31 cellular contexts compared by ENCODE assay signal in the genomic region with DNA sequence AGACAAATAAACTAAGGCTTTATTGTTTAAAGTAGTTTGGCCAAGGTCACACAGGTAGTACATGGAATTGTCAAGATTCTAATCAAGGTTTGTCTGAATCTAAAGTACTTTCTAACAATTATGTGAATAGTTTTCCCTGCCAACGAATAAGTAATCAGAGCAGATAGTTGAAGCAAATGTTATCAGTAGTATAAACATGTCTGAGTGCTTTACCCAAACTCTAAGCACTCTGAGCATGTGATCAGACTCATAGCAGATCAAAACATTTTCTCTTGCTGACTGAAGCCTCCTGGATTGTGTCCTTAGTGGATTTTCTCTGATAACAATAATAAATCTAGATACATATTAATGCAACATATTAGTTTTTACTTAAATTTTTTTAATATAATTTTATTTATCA.
"Had no signal": no experiment of that assay in that cellular context is flagged by ENCODE, and none has a peak within 500 bp of the region (broad histone marks: within the 10 kb centered on the region; RNA-seq: fewer than 3 reads in every experiment).

No MANE protein-coding gene starts in this region.

- H3K4me1 ChIP-seq: adrenal gland, ascending aorta, esophagus muscularis mucosa, foreskin keratinocyte, heart right ventricle had no signal

- H3K79me2 ChIP-seq: hepatocyte had no signal

- H3K4me2 ChIP-seq: hepatocyte had no signal

- H3K4me3 ChIP-seq: adrenal gland, ascending aorta, esophagus muscularis mucosa, gastroesophageal sphincter, heart right ventricle, hepatocyte had no signal

- ATAC-seq: activated CD4-positive, alpha-beta T cell treated with anti-CD3 and anti-CD28 coated beads for 36 hours; activated CD8-positive, alpha-beta memory T cell treated with anti-CD3 and anti-CD28 coated beads, Interleukin-2, amount 10 ng/mL, durations not matched to agents 7 days and 5 days; activated CD8-positive, alpha-beta T cell treated with anti-CD3 and anti-CD28 coated beads, Interleukin-2, amount 10 ng/mL, durations not matched to agents 7 days and 5 days; activated naive CD8-positive, alpha-beta T cell treated with anti-CD3 and anti-CD28 coated beads, Interleukin-2, amount 50 U/mL, for 24 hours; activated T-cell treated with anti-CD3 and anti-CD28 coated beads, Interleukin-2, amount 50 U/mL, for 4 hours; activated T-helper 17 cell treated with anti-CD3 and anti-CD28 coated beads, Interleukin-2, amount 50 U/mL, for 72 hours; effector memory CD8-positive, alpha-beta T cell; foreskin keratinocyte; gastroesophageal sphincter; heart right ventricle had no signal

- H3K27ac ChIP-seq: adrenal gland, ascending aorta, esophagus muscularis mucosa, foreskin keratinocyte, gastroesophageal sphincter, heart right ventricle, hepatocyte had no signal

- H3K9me3 ChIP-seq: adrenal gland, ascending aorta, esophagus muscularis mucosa, gastroesophageal sphincter had no signal

- H3K27me3 ChIP-seq: adrenal gland, ascending aorta, esophagus muscularis mucosa, foreskin keratinocyte, gastroesophageal sphincter, heart right ventricle, hepatocyte had no signal

- DNase-seq: activated CD4-positive, alpha-beta memory T cell treated with anti-CD3 and anti-CD28 coated beads for 36 hours; activated CD4-positive, alpha-beta T cell treated with anti-CD3 and anti-CD28 coated beads for 36 hours; activated CD4-positive, alpha-beta T cell treated with anti-CD3 and anti-CD28 coated beads, Interleukin-2, amount 10 ng/mL, durations not matched to agents 24 days and 14 days; activated CD4-positive, CD25-positive, alpha-beta regulatory T cell; activated CD4-positive, CD25-positive, alpha-beta regulatory T cell treated with anti-CD3 and anti-CD28 coated beads, Interleukin-2, amount 50 U/mL, for 72 hours; activated CD8-positive, alpha-beta memory T cell treated with anti-CD3 and anti-CD28 coated beads, Interleukin-2, amount 10 ng/mL, durations not matched to agents 7 days and 5 days; activated CD8-positive, alpha-beta memory T cell treated with anti-CD3 and anti-CD28 coated beads, Interleukin-2, amount 50 U/mL, for 4 hours; activated CD8-positive, alpha-beta T cell treated with anti-CD3 and anti-CD28 coated beads, Interleukin-2, amount 10 ng/mL, durations not matched to agents 7 days and 5 days; activated effector memory CD4-positive, alpha-beta T cell treated with Interleukin-2 at 50 U/mL for 16 hours; activated gamma-delta T cell treated with Interleukin-2 at 50 U/mL for 16 hours; activated naive CD4-positive, alpha-beta T cell treated with anti-CD3 and anti-CD28 coated beads for 36 hours; activated naive CD8-positive, alpha-beta T cell treated with anti-CD3 and anti-CD28 coated beads for 36 hours; activated naive CD8-positive, alpha-beta T cell treated with anti-CD3 and anti-CD28 coated beads, Interleukin-2, amount 50 U/mL, for 24 hours; activated T-cell treated with anti-CD3 and anti-CD28 coated beads for 4 hours; activated T-cell treated with anti-CD3 and anti-CD28 coated beads, Interleukin-2, amount 50 U/mL, for 4 hours; adrenal gland; cortex of kidney; dermis blood vessel endothelial cell; effector CD4-positive, alpha-beta T cell; effector memory CD8-positive, alpha-beta T cell; erythroblast; foreskin keratinocyte; heart right ventricle; T-helper 2 cell had no signal

- FAIRE-seq: bronchial epithelial cell, colon had no signal

- H3K36me3 ChIP-seq: adrenal gland, ascending aorta, esophagus muscularis mucosa, gastroesophageal sphincter, heart right ventricle had no signal

- H2AFZ ChIP-seq: hepatocyte had no signal
